In genomic region chr3:20646425-20646824, GRCh38 we compare ENCODE assay signal across 1 cellular context.
TF ChIP-seq lines count a peak whose summit lies in the region.

No MANE protein-coding gene starts in this region.

TF ChIP-seq in SK-N-SH, 30 proteins besides CTCF, POLR2A, EP300 and RAD21 (continued from another document):
- TF ChIP-seq EZH2phosphoT487 (IDR thresholded peaks at IDR 0.05; ENCODE audit: borderline replicate concordance, low read depth) = no peak
